In genomic region chr20:25081065-25081729, GRCh38 we compare ENCODE assay signal across 1 cellular context.
TF ChIP-seq lines count a peak whose summit lies in the region.

No MANE protein-coding gene starts in this region.

TF ChIP-seq in HepG2, 621 proteins besides CTCF, POLR2A, EP300 and RAD21 (continued from another document and continues in another):
- TF ChIP-seq MLXIP (CRISPR knock-in tag; IDR thresholded peaks at IDR 0.05; ENCODE audit: borderline replicate concordance) (0 out of 2 replicates have a peak, but pooled peaks have one; percentile 22), NFIC (IDR thresholded peaks at IDR 0.05; ENCODE audit: low read length) (no peak), NFKB2 (CRISPR knock-in tag; IDR thresholded peaks at IDR 0.05; ENCODE audit: borderline replicate concordance) (peak; percentile 25; the same call in 1 of the 2 replicates), HOMEZ (CRISPR knock-in tag; IDR thresholded peaks at IDR 0.05; ENCODE audit: low read depth) (no peak), DPF2 (CRISPR knock-in tag; IDR thresholded peaks at IDR 0.05; ENCODE audit: borderline replicate concordance, low read depth) (no peak), SOX5 (CRISPR knock-in tag; IDR thresholded peaks at IDR 0.05; ENCODE audit: borderline replicate concordance) (peak; percentile 27; the same call in 1 of the 2 replicates), ZNF530 (CRISPR knock-in tag; IDR thresholded peaks at IDR 0.05; ENCODE audit: low read depth) (no peak), REST (IDR thresholded peaks at IDR 0.05; ENCODE audit: borderline replicate concordance in 1 of 2, low read depth in 1 of 2, low read length in 2 of 2) (peak; percentile 87 to 97), GTF3A (CRISPR knock-in tag; conservative IDR thresholded peaks at IDR 0.05) (no peak), BCL6 (CRISPR knock-in tag; IDR thresholded peaks at IDR 0.05) (no peak), MXD3 (CRISPR knock-in tag; IDR thresholded peaks at IDR 0.05) (peak; percentile 63; the same call in 1 of the 2 replicates), E2F5 (CRISPR knock-in tag; conservative IDR thresholded peaks at IDR 0.05) (0 out of 2 replicates have a peak, but pooled peaks have one; percentile 31), FOXP4 (CRISPR knock-in tag; IDR thresholded peaks at IDR 0.05) (no peak), ZNF883 (CRISPR knock-in tag; IDR thresholded peaks at IDR 0.05; ENCODE audit: not compliant biosample characterization) (no peak), SIN3A (IDR thresholded peaks at IDR 0.05; ENCODE audit: borderline replicate concordance, low read depth, low read length) (no peak), YEATS4 (CRISPR knock-in tag; IDR thresholded peaks at IDR 0.05; ENCODE audit: borderline replicate concordance) (no peak), RARG (CRISPR knock-in tag; IDR thresholded peaks at IDR 0.05; ENCODE audit: low read depth) (no peak), ETS1 (CRISPR knock-in tag; IDR thresholded peaks at IDR 0.05) (no peak), CCDC6 (CRISPR knock-in tag; IDR thresholded peaks at IDR 0.05) (no peak), ZMAT5 (CRISPR knock-in tag; IDR thresholded peaks at IDR 0.05; ENCODE audit: borderline replicate concordance, low read depth) (no peak), ZNF362 (CRISPR knock-in tag; IDR thresholded peaks at IDR 0.05; ENCODE audit: borderline replicate concordance) (no peak), SRSF9 (IDR thresholded peaks at IDR 0.05; ENCODE audit: borderline replicate concordance, insufficient read depth, low read depth, low read length, poor library complexity, severe bottlenecking) (no peak), FOXM1 (CRISPR knock-in tag; IDR thresholded peaks at IDR 0.05) (no peak), TSC22D2 (CRISPR knock-in tag; IDR thresholded peaks at IDR 0.05; ENCODE audit: borderline replicate concordance) (no peak; the same call in 1 of the 2 replicates), ZNF329 (CRISPR knock-in tag; IDR thresholded peaks at IDR 0.05; ENCODE audit: low read depth) (no peak), TOE1 (CRISPR knock-in tag; IDR thresholded peaks at IDR 0.05) (no peak), FOXJ3 (CRISPR knock-in tag; IDR thresholded peaks at IDR 0.05; ENCODE audit: borderline replicate concordance) (no peak), ETV6 (CRISPR knock-in tag; conservative IDR thresholded peaks at IDR 0.05) (0 out of 2 replicates have a peak, but pooled peaks have one; percentile 58), REL (CRISPR knock-in tag; conservative IDR thresholded peaks at IDR 0.05) (no peak), HDAC1 (CRISPR knock-in tag; IDR thresholded peaks at IDR 0.05) (no peak), NCOA5 (CRISPR knock-in tag; IDR thresholded peaks at IDR 0.05) (no peak), NFRKB (IDR thresholded peaks at IDR 0.05) (no peak), ZSCAN30 (CRISPR knock-in tag; IDR thresholded peaks at IDR 0.05) (no peak), GPN1 (CRISPR knock-in tag; IDR thresholded peaks at IDR 0.05; ENCODE audit: borderline replicate concordance) (0 out of 2 replicates have a peak, but pooled peaks have one; percentile 49), IKZF4 (CRISPR knock-in tag; IDR thresholded peaks at IDR 0.05; ENCODE audit: borderline replicate concordance, low read depth, not compliant biosample characterization) (no peak), ZNF20 (CRISPR knock-in tag; IDR thresholded peaks at IDR 0.05) (no peak), ZNF274 (CRISPR knock-in tag; IDR thresholded peaks at IDR 0.05) (no peak), FOXK1 (CRISPR knock-in tag; IDR thresholded peaks at IDR 0.05; ENCODE audit: borderline replicate concordance, low read depth) (peak; percentile 32; the same call in 1 of the 2 replicates), ZNF503 (CRISPR knock-in tag; IDR thresholded peaks at IDR 0.05) (no peak), SSRP1 (CRISPR knock-in tag; IDR thresholded peaks at IDR 0.05) (no peak), RFXAP (CRISPR knock-in tag; IDR thresholded peaks at IDR 0.05; ENCODE audit: borderline replicate concordance) (0 out of 2 replicates have a peak, but pooled peaks have one; percentile 23), NR2F6 (IDR thresholded peaks at IDR 0.05) (no peak), NR2F6 (CRISPR knock-in tag; IDR thresholded peaks at IDR 0.05) (no peak), ZNF598 (CRISPR knock-in tag; IDR thresholded peaks at IDR 0.05; ENCODE audit: borderline replicate concordance) (no peak; the same call in 1 of the 2 replicates), GABPB1 (CRISPR knock-in tag; IDR thresholded peaks at IDR 0.05) (peak; percentile 77), HMGXB4 (CRISPR knock-in tag; IDR thresholded peaks at IDR 0.05; ENCODE audit: borderline replicate concordance in 1 of 2, low read depth in 1 of 2) (no peak)
